8 cellular contexts compared by ENCODE assay signal in the genomic region with DNA sequence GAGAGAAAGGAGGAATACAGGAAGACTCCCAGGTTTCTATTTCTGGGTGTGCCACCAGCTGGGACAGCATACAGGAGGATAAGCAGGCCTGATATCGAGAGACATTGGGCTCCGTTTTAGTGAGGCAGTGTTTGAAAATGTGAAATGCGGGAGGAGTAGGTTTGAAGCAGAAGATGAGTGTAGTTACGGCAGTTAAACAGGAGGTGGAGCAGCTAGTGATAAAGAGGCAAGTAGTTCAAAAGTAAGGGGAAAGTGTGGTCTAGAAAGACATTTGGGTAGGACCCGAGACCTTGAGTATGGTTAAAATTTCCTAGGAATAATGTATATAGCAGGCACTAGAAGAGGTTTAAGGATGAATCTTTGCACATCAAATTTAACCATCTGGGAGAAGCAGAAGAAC. TPM values are rescaled to one million over a fixed set of nuclear protein-coding genes. Genes with fewer than 3 reads are reported as not detected.
DNase-seq lines count a peak whose midpoint lies in the region; ATAC-seq, FAIRE-seq and TF ChIP-seq lines count a peak whose summit lies in the region.

No MANE protein-coding gene starts in this region.

- peak; percentile 34 for TF ChIP-seq CTCF in endothelial cell (IDR thresholded peaks at IDR 0.05; ENCODE audit: unreplicated experiment)

- H3K4me1 ChIP-seq in small intestine (ENCODE audit: control insufficient read depth in 2 of 2, insufficient read depth in 1 of 2, low read depth in 1 of 2, low read length in 1 of 2): no peaks in the 10 kb centered on the region

- H3K36me3 ChIP-seq in small intestine (ENCODE audit: control insufficient read depth in 2 of 2, insufficient read depth in 2 of 2, low read length in 2 of 2): peaks cover 0 to 2% of the 10 kb centered on the region in 2 donors

- 74 to 78% (median 75%) methylated on average over 5 of the region's 5 CpGs for WGBS in small intestine, 3 donors

- ATAC-seq in GM19351 (IDR thresholded peaks at IDR 0.05; ENCODE audit: unreplicated experiment): peak; percentile 68
- ATAC-seq in HG02884 (IDR thresholded peaks at IDR 0.05; ENCODE audit: unreplicated experiment): no peak
- ATAC-seq in activated T-cell treated with anti-CD3 and anti-CD28 coated beads, Interleukin-2, amount 50 U/mL, for 72 hours (replicated peaks in 1 of 2): no peak
- ATAC-seq in HG03045 (IDR thresholded peaks at IDR 0.05; ENCODE audit: unreplicated experiment): no peak

- no peaks in the 10 kb centered on the region for H3K27me3 ChIP-seq in small intestine (ENCODE audit: control insufficient read depth in 2 of 2, insufficient read depth in 2 of 2, low read length in 2 of 2)

- H3K27me3 Mint-ChIP-seq in endothelial cell (ENCODE audit: unreplicated experiment): no peaks in the 10 kb centered on the region
- H3K27me3 Mint-ChIP-seq in activated T-cell treated with anti-CD3 and anti-CD28 coated beads, Interleukin-2, amount 50 U/mL, for 72 hours (ENCODE audit: low read depth): no peaks in the 10 kb centered on the region

- H3K4me3 Mint-ChIP-seq in endothelial cell (ENCODE audit: unreplicated experiment): no peak overlapping the region
- H3K4me3 Mint-ChIP-seq in activated T-cell treated with anti-CD3 and anti-CD28 coated beads, Interleukin-2, amount 50 U/mL, for 72 hours: no peak overlapping the region

- DNase-seq in D341Med (ENCODE audit: low spot score) (peak; percentile 37), NCI-H2227 (lab: John Stamatoyannopoulos, UW; ENCODE audit: unreplicated experiment) (peak; percentile 18), endothelial cell (ENCODE audit: low spot score) (peak; percentile 33), small intestine (peak; percentile 36)
- DNase-seq in activated T-cell treated with anti-CD3 and anti-CD28 coated beads, Interleukin-2, amount 50 U/mL, for 72 hours: no peak

- H3K36me3 Mint-ChIP-seq in endothelial cell (ENCODE audit: low read depth, unreplicated experiment): peaks cover 13% of the 10 kb centered on the region
- peaks cover 3 to 25% of the 10 kb centered on the region in 2 donors for H3K36me3 Mint-ChIP-seq in activated T-cell treated with anti-CD3 and anti-CD28 coated beads, Interleukin-2, amount 50 U/mL, for 72 hours (ENCODE audit: insufficient read depth in 2 of 2)

- no peak for FAIRE-seq in small intestine (lab: Jason Lieb, UNC)

- no peak overlapping the region for H3K27ac Mint-ChIP-seq in endothelial cell (ENCODE audit: unreplicated experiment)
- no peak overlapping the region for H3K27ac Mint-ChIP-seq in activated T-cell treated with anti-CD3 and anti-CD28 coated beads, Interleukin-2, amount 50 U/mL, for 72 hours

- no peak overlapping the region for H3K4me3 ChIP-seq in small intestine (ENCODE audit: low read depth in 1 of 2, low read length in 2 of 2)

- no peak overlapping the region for H3K27ac ChIP-seq in small intestine (ENCODE audit: low read depth in 1 of 2, low read length in 1 of 2)

- no peaks in the 10 kb centered on the region for H3K9me3 Mint-ChIP-seq in endothelial cell (ENCODE audit: unreplicated experiment)
- no peaks in the 10 kb centered on the region for H3K9me3 Mint-ChIP-seq in activated T-cell treated with anti-CD3 and anti-CD28 coated beads, Interleukin-2, amount 50 U/mL, for 72 hours

- H3K4me1 Mint-ChIP-seq in endothelial cell (ENCODE audit: unreplicated experiment): peaks cover 17% of the 10 kb centered on the region
- no peaks in the 10 kb centered on the region for H3K4me1 Mint-ChIP-seq in activated T-cell treated with anti-CD3 and anti-CD28 coated beads, Interleukin-2, amount 50 U/mL, for 72 hours (ENCODE audit: low read depth)

- no peaks in the 10 kb centered on the region for H3K9me3 ChIP-seq in small intestine (ENCODE audit: control insufficient read depth, low read depth)

RNA-seq across cellular contexts. Expression of gene DCUN1D4, which starts 42.4 kb away (rescaled TPM):
- 61.0 TPM for total RNA-seq in endothelial cell (ENCODE audit: unreplicated experiment)
- 10 to 100 TPM in 1 of 3 donors, 1 to 10 TPM in 2; 5.7 to 11.9 (median 8.1) TPM for polyA plus RNA-seq in small intestine
- 10 to 100 TPM; 45.6 to 46.7 TPM for total RNA-seq in activated T-cell treated with anti-CD3 and anti-CD28 coated beads, Interleukin-2, amount 50 U/mL, for 72 hours

Comparison
In these comparisons a context has a peak if more than half of its experiments do, and no peak if none do; other contexts are left out.
1. DNase-seq: peak in D341Med (single experiment), NCI-H2227 (single experiment), endothelial cell (single experiment) and small intestine (single experiment); none in activated T-cell treated with anti-CD3 and anti-CD28 coated beads, Interleukin-2, amount 50 U/mL, for 72 hours (0 of 2).